Comparison of ENCODE assay signal across 18 cellular contexts in the genomic region with DNA sequence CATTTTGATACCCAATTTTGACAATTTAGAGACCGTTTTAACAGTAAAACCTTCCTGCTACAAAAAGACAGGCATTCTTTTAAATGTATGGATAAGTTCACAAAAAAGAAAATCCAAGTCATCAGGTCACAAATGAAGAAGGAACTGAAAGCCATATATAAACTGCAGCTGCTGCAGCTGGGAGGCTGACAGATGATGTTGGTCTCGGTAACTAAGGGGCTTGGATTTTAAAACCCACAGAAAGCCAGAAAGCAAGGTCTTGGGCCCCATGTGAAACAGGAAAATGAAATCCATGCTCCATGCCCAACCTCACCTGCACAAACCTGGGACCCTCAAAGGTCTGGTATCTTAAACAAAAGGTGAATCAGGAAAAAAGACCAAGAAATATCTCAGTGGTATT.
"Had no signal": no experiment of that assay in that cellular context is flagged by ENCODE, and none has a peak within 500 bp of the region (broad histone marks: within the 10 kb centered on the region; RNA-seq: fewer than 3 reads in every experiment).

No MANE protein-coding gene starts in this region.

- H3K9me3 ChIP-seq: right atrium auricular region, transverse colon had no signal

- H3K9me3 Mint-ChIP-seq: activated CD4-positive, alpha-beta T cell treated with anti-CD3 and anti-CD28 coated beads, Interleukin-2, amount 10 ng/mL, durations not matched to agents 7 days and 5 days; activated naive CD8-positive, alpha-beta T cell treated with anti-CD3 and anti-CD28 coated beads, Interleukin-2, amount 50 U/mL, for 24 hours; activated T-helper 1 cell treated with anti-CD3 and anti-CD28 coated beads, Interleukin-12 subunit alpha, Interleukin-12 subunit beta, Interleukin-2, Interleukin-4 antibody, amounts not matched to agents 30 ng/mL and 10 ng/mL and 1 ng/mL, durations not matched to agents 14 hours and 24 hours and 36 hours; dendritic cell treated with granulocyte-macrophage colony-stimulating factor and Interleukin-4, amounts not matched to agents 40 ng/mL and 50 ng/mL, for 4 days; effector memory CD8-positive, alpha-beta T cell; memory B cell; nephron had no signal

- ATAC-seq: activated naive CD8-positive, alpha-beta T cell treated with anti-CD3 and anti-CD28 coated beads, Interleukin-2, amount 50 U/mL, for 24 hours; effector memory CD8-positive, alpha-beta T cell; left ventricle myocardium superior; stimulated activated naive CD8-positive, alpha-beta T cell treated with anti-CD3 and anti-CD28 coated beads, Interleukin-15, Interleukin-2, amounts not matched to agents 100 U/mL and 50 U/mL, for 24 hours had no signal

- H3K4me2 ChIP-seq: smooth muscle cell had no signal

- H3K27ac ChIP-seq: right atrium auricular region, transverse colon had no signal

- H3K27me3 ChIP-seq: right atrium auricular region, transverse colon had no signal

- DNase-seq: activated CD4-positive, alpha-beta T cell treated with anti-CD3 and anti-CD28 coated beads, Interleukin-2, amount 10 ng/mL, durations not matched to agents 7 days and 5 days; activated CD8-positive, alpha-beta memory T cell treated with anti-CD3 and anti-CD28 coated beads for 24 hours; activated naive CD4-positive, alpha-beta T cell; activated naive CD8-positive, alpha-beta T cell treated with anti-CD3 and anti-CD28 coated beads, Interleukin-2, amount 50 U/mL, for 24 hours; aorta; effector memory CD8-positive, alpha-beta T cell; foreskin melanocyte; kidney glomerular epithelial cell; left ventricle myocardium superior; occipital lobe; stimulated activated naive CD8-positive, alpha-beta T cell treated with anti-CD3 and anti-CD28 coated beads, Interleukin-15, Interleukin-2, amounts not matched to agents 100 U/mL and 50 U/mL, for 24 hours; transverse colon had no signal

- H3K4me1 Mint-ChIP-seq: memory B cell had no signal

- H3K27me3 Mint-ChIP-seq: activated CD4-positive, alpha-beta T cell treated with anti-CD3 and anti-CD28 coated beads, Interleukin-2, amount 10 ng/mL, durations not matched to agents 7 days and 5 days; activated naive CD8-positive, alpha-beta T cell treated with anti-CD3 and anti-CD28 coated beads, Interleukin-2, amount 50 U/mL, for 24 hours; dendritic cell treated with granulocyte-macrophage colony-stimulating factor and Interleukin-4, amounts not matched to agents 40 ng/mL and 50 ng/mL, for 4 days; effector memory CD8-positive, alpha-beta T cell; memory B cell had no signal

- H3K4me3 Mint-ChIP-seq: activated CD4-positive, alpha-beta T cell treated with anti-CD3 and anti-CD28 coated beads, Interleukin-2, amount 10 ng/mL, durations not matched to agents 7 days and 5 days; activated naive CD8-positive, alpha-beta T cell treated with anti-CD3 and anti-CD28 coated beads, Interleukin-2, amount 50 U/mL, for 24 hours; activated T-helper 1 cell treated with anti-CD3 and anti-CD28 coated beads, Interleukin-12 subunit alpha, Interleukin-12 subunit beta, Interleukin-2, Interleukin-4 antibody, amounts not matched to agents 30 ng/mL and 10 ng/mL and 1 ng/mL, durations not matched to agents 14 hours and 24 hours and 36 hours; dendritic cell treated with granulocyte-macrophage colony-stimulating factor and Interleukin-4, amounts not matched to agents 40 ng/mL and 50 ng/mL, for 4 days; effector memory CD8-positive, alpha-beta T cell; memory B cell; nephron had no signal

- H3K4me3 ChIP-seq: right atrium auricular region, smooth muscle cell, transverse colon had no signal

- H3K4me1 ChIP-seq: right atrium auricular region, transverse colon had no signal

- H3K27ac Mint-ChIP-seq: activated CD4-positive, alpha-beta T cell treated with anti-CD3 and anti-CD28 coated beads, Interleukin-2, amount 10 ng/mL, durations not matched to agents 7 days and 5 days; activated naive CD8-positive, alpha-beta T cell treated with anti-CD3 and anti-CD28 coated beads, Interleukin-2, amount 50 U/mL, for 24 hours; activated T-helper 1 cell treated with anti-CD3 and anti-CD28 coated beads, Interleukin-12 subunit alpha, Interleukin-12 subunit beta, Interleukin-2, Interleukin-4 antibody, amounts not matched to agents 30 ng/mL and 10 ng/mL and 1 ng/mL, durations not matched to agents 14 hours and 24 hours and 36 hours; dendritic cell treated with granulocyte-macrophage colony-stimulating factor and Interleukin-4, amounts not matched to agents 40 ng/mL and 50 ng/mL, for 4 days; effector memory CD8-positive, alpha-beta T cell; memory B cell; nephron had no signal
